8 cellular contexts compared by ENCODE assay signal in the genomic region with DNA sequence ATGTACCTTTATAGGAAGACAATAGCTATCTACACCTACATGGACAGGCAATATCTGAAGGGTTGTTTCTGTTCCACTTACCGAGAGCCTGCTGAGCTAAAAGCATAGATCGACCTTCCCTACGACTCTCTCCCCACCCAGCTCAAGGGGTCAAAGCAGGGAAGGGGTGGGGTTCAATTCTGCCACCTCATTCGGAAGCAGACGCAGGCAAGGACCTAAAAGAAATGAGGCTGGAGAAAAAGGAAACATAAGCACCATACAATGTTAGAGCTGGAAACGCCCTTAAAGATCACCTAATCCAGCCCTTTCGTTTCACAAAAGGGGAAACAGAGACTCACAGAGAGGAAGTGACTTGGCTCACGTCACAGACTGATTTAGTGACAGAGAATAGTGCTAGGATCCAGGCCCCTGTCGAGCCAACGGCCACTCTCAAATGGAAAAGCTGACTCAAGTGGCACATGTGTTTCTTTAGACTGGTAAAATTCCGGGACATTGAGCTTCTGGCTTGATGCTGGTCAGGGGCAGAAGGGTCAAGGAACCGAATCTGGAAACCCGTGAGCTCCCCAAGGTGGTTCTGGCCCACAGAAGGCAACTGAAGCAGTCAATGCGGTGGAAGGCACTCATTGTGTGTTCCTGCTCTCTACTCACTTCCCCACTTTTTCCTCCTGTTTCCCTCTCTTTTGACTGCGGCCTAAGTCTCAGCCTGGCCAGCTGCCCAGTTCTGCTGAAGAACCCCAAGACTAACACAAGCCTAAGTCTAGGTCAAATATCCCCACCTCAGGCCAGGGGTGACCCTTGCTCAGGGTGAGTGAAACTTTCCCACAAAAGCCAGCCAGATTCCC. TPM values are rescaled to one million over a fixed set of nuclear protein-coding genes. Genes with fewer than 3 reads are reported as not detected.
A peak's percentile ranks its signal among the peaks of the same experiment; 100 is the strongest.
DNase-seq lines count a peak whose midpoint lies in the region; ATAC-seq and TF ChIP-seq lines count a peak whose summit lies in the region.

No MANE protein-coding gene starts in this region.

- peaks cover 70% of the 10 kb centered on the region for H3K4me1 Mint-ChIP-seq in activated naive CD8-positive, alpha-beta T cell (ENCODE audit: low read depth)
- H3K4me1 Mint-ChIP-seq in type B pancreatic cell (ENCODE audit: unreplicated experiment) = peaks cover 19% of the 10 kb centered on the region

- peak overlapping the region; percentile 98 for H3K27ac Mint-ChIP-seq in activated naive CD8-positive, alpha-beta T cell
- peak overlapping the region; percentile 73 for H3K27ac Mint-ChIP-seq in type B pancreatic cell

- no peak for TF ChIP-seq CTCF in GM12865 (IDR thresholded peaks at IDR 0.05; ENCODE audit: insufficient read depth, low read depth, low read length, missing control alignments)
- TF ChIP-seq CTCF in type B pancreatic cell (conservative IDR thresholded peaks at IDR 0.05) = no peak

- peak; percentile 77 for DNase-seq in GM12865 (ENCODE audit: low read depth)
- peak; percentile 64 for DNase-seq in NCI-H345 treated with DMSO at 0.1 percent for 48 hours (lab: John Stamatoyannopoulos, UW; ENCODE audit: unreplicated experiment)
- peak; percentile 64 for DNase-seq in medulla oblongata (ENCODE audit: extremely low spot score)
- DNase-seq in type B pancreatic cell (ENCODE audit: extremely low spot score, unreplicated experiment) = no peak
- DNase-seq in EL = no peak
- DNase-seq in superior temporal gyrus (ENCODE audit: extremely low spot score) = no peak

- peak overlapping the region; percentile 98 for H3K4me3 Mint-ChIP-seq in activated naive CD8-positive, alpha-beta T cell
- peak overlapping the region; percentile 28 for H3K4me3 Mint-ChIP-seq in type B pancreatic cell

- peak overlapping the region; percentile 82 for H3K4me3 ChIP-seq in GM12865 (ENCODE audit: low read depth, low read length)

- H3K9me3 Mint-ChIP-seq in activated naive CD8-positive, alpha-beta T cell (ENCODE audit: low read depth) = no peaks in the 10 kb centered on the region
- H3K9me3 Mint-ChIP-seq in type B pancreatic cell = no peaks in the 10 kb centered on the region

- no peaks in the 10 kb centered on the region for H3K27me3 Mint-ChIP-seq in activated naive CD8-positive, alpha-beta T cell
- no peaks in the 10 kb centered on the region for H3K27me3 Mint-ChIP-seq in type B pancreatic cell

- H3K36me3 Mint-ChIP-seq in activated naive CD8-positive, alpha-beta T cell = peaks cover 4% of the 10 kb centered on the region
- H3K36me3 Mint-ChIP-seq in type B pancreatic cell = no peaks in the 10 kb centered on the region

- peak; percentile 55 for ATAC-seq in GM21717 (IDR thresholded peaks at IDR 0.05; ENCODE audit: unreplicated experiment)

RNA-seq across cellular contexts. Expression of a gene that starts 7.5 kb away (rescaled TPM):
- 15.8 and 70.2 TPM in 2 replicates for total RNA-seq in type B pancreatic cell (ENCODE audit: low replicate concordance)

Comparison
In these comparisons a context has a peak if more than half of its experiments do, and no peak if none do; other contexts are left out.
1. DNase-seq: peak in GM12865 (single experiment), NCI-H345 treated with DMSO at 0.1 percent for 48 hours (single experiment) and medulla oblongata (single experiment); none in type B pancreatic cell (single experiment), EL (single experiment) and superior temporal gyrus (single experiment).